Comparison of ENCODE assay signal across 8 cellular contexts in the genomic region with DNA sequence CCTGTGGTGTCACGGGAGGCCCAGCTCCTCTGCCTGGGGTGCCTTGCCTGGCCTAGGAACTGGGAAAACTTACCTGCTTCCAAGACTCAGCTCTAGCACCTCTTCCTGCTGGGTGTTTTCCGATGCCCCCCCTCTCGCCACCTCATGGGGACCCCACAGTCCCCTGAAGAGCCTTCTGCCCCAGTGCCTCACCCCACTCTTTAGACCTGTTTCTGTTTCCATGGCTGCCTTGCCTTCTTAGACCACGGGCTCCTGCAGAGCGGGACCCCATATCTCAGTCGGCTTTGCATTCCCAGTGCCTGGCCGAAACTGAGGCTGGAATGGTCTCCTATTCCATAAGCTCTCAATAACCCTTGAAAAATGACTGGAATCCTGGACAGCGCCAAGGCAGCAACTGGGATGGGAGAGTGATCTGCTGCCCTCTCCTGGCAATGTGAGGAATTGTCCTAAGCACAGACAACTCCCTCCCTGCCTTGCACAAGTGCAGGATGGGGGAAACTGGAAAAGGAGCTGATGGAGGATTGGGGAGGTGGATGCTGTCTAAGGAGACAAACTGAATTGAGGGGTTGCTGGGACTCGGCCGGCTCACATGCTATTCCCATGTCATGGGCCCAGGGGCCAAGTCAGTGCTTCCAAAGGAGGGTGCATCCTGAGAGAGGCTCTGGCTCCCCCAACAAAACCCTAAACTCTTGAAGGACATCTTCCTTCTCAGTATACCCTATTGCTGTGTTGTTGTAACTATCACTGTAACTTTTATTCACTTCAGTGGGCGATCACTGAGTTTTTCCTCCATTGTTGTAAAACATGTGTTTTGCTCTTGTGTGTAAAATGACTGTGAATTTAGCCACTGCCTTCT. TPM values are rescaled to one million over a fixed set of nuclear protein-coding genes. Genes with fewer than 3 reads are reported as not detected.
DNase-seq lines count a peak whose midpoint lies in the region; ATAC-seq and TF ChIP-seq lines count a peak whose summit lies in the region.

No MANE protein-coding gene starts in this region.

- no peaks in the 10 kb centered on the region for H3K9me3 ChIP-seq in BE2C
- no peaks in the 10 kb centered on the region for H3K9me3 ChIP-seq in GM23248 (ENCODE audit: low read depth)
- no peaks in the 10 kb centered on the region for H3K9me3 ChIP-seq in effector memory CD4-positive, alpha-beta T cell (ENCODE audit: control insufficient read depth, low read length)
- no peaks in the 10 kb centered on the region for H3K9me3 ChIP-seq in lung (ENCODE audit: control insufficient read depth in 2 of 2, insufficient read depth in 1 of 2, low read length in 1 of 2)

- H3K27ac ChIP-seq in GM23248 (no peak overlapping the region), lung (ENCODE audit: low read depth in 1 of 2, low read length in 1 of 2) (no peak overlapping the region)
- H3K27ac ChIP-seq in effector memory CD4-positive, alpha-beta T cell (ENCODE audit: insufficient read depth, low read length, poor library complexity, severe bottlenecking) = no peak overlapping the region

- H3K4me3 ChIP-seq in BE2C (ENCODE audit: low read depth, low read length) = no peak overlapping the region
- no peak overlapping the region for H3K4me3 ChIP-seq in GM23248
- no peak overlapping the region for H3K4me3 ChIP-seq in effector memory CD4-positive, alpha-beta T cell (ENCODE audit: insufficient read depth, low read depth, low read length, poor library complexity, severe bottlenecking)
- H3K4me3 ChIP-seq in lung = no peak overlapping the region

- WGBS in GM23248 (ENCODE audit: low coverage in 1 of 2, low lambda C conversion rate in 2 of 2, missing lambda C conversion rate in 2 of 2), 2 experiments = 31 to 32% methylated on average over 11 of the region's 11 CpGs
- 29 to 33% methylated on average over 11 of the region's 11 CpGs for WGBS in lung, 2 donors

- H3K4me1 ChIP-seq in BE2C (no peaks in the 10 kb centered on the region), GM23248 (ENCODE audit: insufficient read depth) (no peaks in the 10 kb centered on the region), lung (ENCODE audit: control insufficient read depth in 2 of 2, insufficient read depth in 2 of 2, low read length in 2 of 2) (peaks cover 0 to 3% of the 10 kb centered on the region in 2 donors)
- H3K4me1 ChIP-seq in effector memory CD4-positive, alpha-beta T cell (ENCODE audit: control insufficient read depth, insufficient read depth, low read length, poor library complexity, severe bottlenecking) = no peaks in the 10 kb centered on the region

- no peaks in the 10 kb centered on the region for H3K9me3 Mint-ChIP-seq in stimulated activated effector memory CD8-positive, alpha-beta T cell treated with anti-CD3 and anti-CD28 coated beads, Interleukin-12 subunit alpha, Interleukin-12 subunit beta, amount 100 ng/mL, for 72 hours

- H3K9me2 ChIP-seq in GM23248 (ENCODE audit: insufficient read depth) = no peaks in the 10 kb centered on the region

- ATAC-seq in lung (ENCODE audit: insufficient read depth, low FRiP score) = peak; percentile 78
- peak; percentile 57 for ATAC-seq in stimulated activated effector memory CD8-positive, alpha-beta T cell treated with anti-CD3 and anti-CD28 coated beads, Interleukin-12 subunit alpha, Interleukin-12 subunit beta, amount 100 ng/mL, for 72 hours
- ATAC-seq in HG03280 (IDR thresholded peaks at IDR 0.05; ENCODE audit: unreplicated experiment) = no peak

- DNase-seq in BE2C = peak; percentile 68
- DNase-seq in GM23248 = peak; percentile 79
- peak; percentile 38 for DNase-seq in NCI-H2196 treated with DMSO at 0.1 percent for 48 hours (lab: John Stamatoyannopoulos, UW; ENCODE audit: unreplicated experiment)
- peak; percentile 35 for DNase-seq in activated CD4-positive, alpha-beta T cell treated with anti-CD3 and anti-CD28 coated beads, Interleukin-2, amount 50 U/mL, for 1 hour
- peak in 2 of 3 donors; percentile 15 to 18 for DNase-seq in effector memory CD4-positive, alpha-beta T cell
- peak; percentile 67 for DNase-seq in lung (ENCODE audit: low spot score)
- DNase-seq in stimulated activated effector memory CD8-positive, alpha-beta T cell treated with anti-CD3 and anti-CD28 coated beads, Interleukin-12 subunit alpha, Interleukin-12 subunit beta, amount 100 ng/mL, for 72 hours (ENCODE audit: low spot score in 2 of 2) = peak; percentile 35 to 66

- peaks cover 7% of the 10 kb centered on the region for H3K4me1 Mint-ChIP-seq in stimulated activated effector memory CD8-positive, alpha-beta T cell treated with anti-CD3 and anti-CD28 coated beads, Interleukin-12 subunit alpha, Interleukin-12 subunit beta, amount 100 ng/mL, for 72 hours

- H3K79me2 ChIP-seq in GM23248 (ENCODE audit: insufficient read depth) = no peaks in the 10 kb centered on the region

- H3K27me3 ChIP-seq in BE2C (peaks cover 3% of the 10 kb centered on the region; the same call in 1 of the 2 replicates), GM23248 (replicated peaks; ENCODE audit: insufficient read depth) (no peaks in the 10 kb centered on the region), lung (ENCODE audit: control insufficient read depth, insufficient read depth) (no peaks in the 10 kb centered on the region)
- no peaks in the 10 kb centered on the region for H3K27me3 ChIP-seq in effector memory CD4-positive, alpha-beta T cell (replicated peaks; ENCODE audit: control insufficient read depth, insufficient read depth, low read length, poor library complexity, severe bottlenecking)

- no peak overlapping the region for H2AFZ ChIP-seq in GM23248

- H3K36me3 Mint-ChIP-seq in stimulated activated effector memory CD8-positive, alpha-beta T cell treated with anti-CD3 and anti-CD28 coated beads, Interleukin-12 subunit alpha, Interleukin-12 subunit beta, amount 100 ng/mL, for 72 hours = no peaks in the 10 kb centered on the region

- in situ Hi-C loops in GM23248 (cut with MboI) = loop anchor here (10.0 kb wide), 1 partner anchor 133 kb away; no protein-coding TSS in a partner anchor

- no peaks in the 10 kb centered on the region for H4K20me1 ChIP-seq in GM23248 (ENCODE audit: insufficient read depth)

- H3K4me3 Mint-ChIP-seq in stimulated activated effector memory CD8-positive, alpha-beta T cell treated with anti-CD3 and anti-CD28 coated beads, Interleukin-12 subunit alpha, Interleukin-12 subunit beta, amount 100 ng/mL, for 72 hours = no peak overlapping the region

- H3K36me3 ChIP-seq in BE2C (no peaks in the 10 kb centered on the region), GM23248 (ENCODE audit: low read depth) (no peaks in the 10 kb centered on the region), lung (ENCODE audit: control insufficient read depth in 2 of 2, insufficient read depth in 2 of 2, low read length in 2 of 2) (no peaks in the 10 kb centered on the region)
- H3K36me3 ChIP-seq in effector memory CD4-positive, alpha-beta T cell (ENCODE audit: control insufficient read depth, insufficient read depth, low read length) = no peaks in the 10 kb centered on the region

- H3K9ac ChIP-seq in GM23248 = no peak overlapping the region

- TF ChIP-seq CTCF in BE2C (IDR thresholded peaks at IDR 0.05; ENCODE audit: low read depth, low read length) (peak; percentile 94), lung (IDR thresholded peaks at IDR 0.05; ENCODE audit: control extremely low read depth, extremely low read depth) (peak; percentile 61)

- H3K4me2 ChIP-seq in GM23248 (ENCODE audit: unreplicated experiment) = no peak overlapping the region

- H3K27ac Mint-ChIP-seq in stimulated activated effector memory CD8-positive, alpha-beta T cell treated with anti-CD3 and anti-CD28 coated beads, Interleukin-12 subunit alpha, Interleukin-12 subunit beta, amount 100 ng/mL, for 72 hours = no peak overlapping the region

- no peaks in the 10 kb centered on the region for H3F3A ChIP-seq in GM23248 (ENCODE audit: insufficient read depth)

RNA-seq across cellular contexts. Expression of gene IL17RA, which starts 26.6 kb away (rescaled TPM):
- 3.7 TPM for polyA plus RNA-seq in BE2C (2012; ENCODE audit: insufficient read depth, insufficient read length, low read depth)
- 18.3 and 31.6 TPM in 2 replicates for total RNA-seq in GM23248 (2014; rRNA removed; shearing (Covaris generic))
- polyA plus RNA-seq in GM23248 (2016; fragmentation: Nextera tagmentation; extraction: Ambion mirVana) = 13.9 and 15.2 TPM in 2 replicates
- total RNA-seq in lung = 10 to 100 TPM; 11.5 to 45.1 TPM
- polyA plus RNA-seq in lung = 10 to 100 TPM in 1 of 2 donors, 1 to 10 TPM in 1; 9.0 to 33.7 TPM

RNA-seq across cellular contexts. Expression of gene GAB4, which starts 50.2 kb away (rescaled TPM):
- not detected for polyA plus RNA-seq in BE2C (2012; ENCODE audit: insufficient read depth, insufficient read length, low read depth)
- not detected in 2 replicates for total RNA-seq in GM23248 (2014; rRNA removed; shearing (Covaris generic))
- not detected in 2 replicates for polyA plus RNA-seq in GM23248 (2016; fragmentation: Nextera tagmentation; extraction: Ambion mirVana)
- total RNA-seq in lung = not detected
- not detected for polyA plus RNA-seq in lung

Comparison
In these comparisons a context has a peak if more than half of its experiments do, and no peak if none do; other contexts are left out.
1. DNase-seq: peak in every context shown above with its lines; median percentile 79 in GM23248; 68 in BE2C; 67 in lung; 50 in stimulated activated effector memory CD8-positive, alpha-beta T cell treated with anti-CD3 and anti-CD28 coated beads, Interleukin-12 subunit alpha, Interleukin-12 subunit beta, amount 100 ng/mL, for 72 hours; 38 in NCI-H2196 treated with DMSO at 0.1 percent for 48 hours; 35 in activated CD4-positive, alpha-beta T cell treated with anti-CD3 and anti-CD28 coated beads, Interleukin-2, amount 50 U/mL, for 1 hour; 16 in effector memory CD4-positive, alpha-beta T cell.